Comparison of ENCODE assay signal across 14 cellular contexts in the genomic region with DNA sequence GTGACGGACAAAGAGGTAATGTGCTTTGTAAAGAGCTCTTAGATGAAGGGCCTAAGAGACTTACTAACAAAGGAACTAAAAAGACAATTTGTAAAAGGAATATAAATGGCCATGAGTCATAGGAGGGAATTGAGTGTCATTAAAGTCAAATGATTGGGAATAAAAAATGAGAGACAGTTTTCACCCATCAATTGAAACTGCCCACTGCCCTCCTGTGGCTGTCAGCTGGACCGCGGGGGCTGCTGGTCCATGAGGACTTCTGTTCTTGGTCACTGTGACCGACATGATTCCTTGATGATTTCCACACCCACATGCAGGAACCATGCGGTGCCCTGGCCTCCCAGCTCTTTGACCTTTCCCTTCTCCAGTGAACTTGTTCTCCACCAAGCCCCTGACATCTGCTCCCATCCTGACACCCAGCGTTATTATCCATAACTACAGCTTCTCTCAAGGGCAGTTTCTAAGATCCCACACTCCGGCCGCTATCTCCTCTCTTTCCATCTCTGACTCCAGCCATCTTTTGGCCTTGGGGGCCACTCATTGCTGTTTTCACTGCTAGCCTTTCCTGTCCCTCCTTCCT. TPM values are rescaled to one million over a fixed set of nuclear protein-coding genes. Genes with fewer than 3 reads are reported as not detected.
DNase-seq lines count a peak whose midpoint lies in the region; ATAC-seq, FAIRE-seq and TF ChIP-seq lines count a peak whose summit lies in the region.
"Had no signal": no experiment of that assay in that cellular context is flagged by ENCODE, and none has a peak within 500 bp of the region (broad histone marks: within the 10 kb centered on the region; RNA-seq: fewer than 3 reads in every experiment).

No MANE protein-coding gene starts in this region.

- POLR2A ChIA-PET in A549 (lab: Yijun Ruan, JAX) (no interaction called here), Panc1 (lab: Charles Lee) (interaction anchor here (0.7 kb wide), 1 partner anchor 24 kb away, joined by 5 read pairs; no protein-coding TSS in a partner anchor)

- peaks cover 8% of the 10 kb centered on the region for H3K36me3 Mint-ChIP-seq in activated naive CD4-positive, alpha-beta T cell treated with anti-CD3 and anti-CD28 coated beads, Interleukin-2, amount 10 ng/mL, durations not matched to agents 7 days and 5 days

- H3K27ac ChIP-seq in A549 (no peak overlapping the region), Panc1 (ENCODE audit: low read length) (no peak overlapping the region)
- H3K27ac ChIP-seq: lower lobe of right lung, spleen had no signal

- H3K4me1 ChIP-seq in A549 (peaks cover 9% of the 10 kb centered on the region), Panc1 (ENCODE audit: control insufficient read depth, insufficient read depth, low read length) (no peaks in the 10 kb centered on the region)

- no peaks in the 10 kb centered on the region for H3K27me3 Mint-ChIP-seq in activated naive CD4-positive, alpha-beta T cell treated with anti-CD3 and anti-CD28 coated beads, Interleukin-2, amount 10 ng/mL, durations not matched to agents 7 days and 5 days
- H3K27me3 Mint-ChIP-seq: stimulated activated naive CD8-positive, alpha-beta T cell treated with anti-CD3 and anti-CD28 coated beads, Interleukin-15, amount 100 ng/mL, for 72 hours had no signal

- no peaks in the 10 kb centered on the region; the same call in 1 of the 2 replicates for H3K36me3 ChIP-seq in Panc1 (ENCODE audit: control insufficient read depth, insufficient read depth, low read length)
- H3K36me3 ChIP-seq: lower lobe of right lung, spleen had no signal

- no peaks in the 10 kb centered on the region for H3K4me1 Mint-ChIP-seq in activated naive CD4-positive, alpha-beta T cell treated with anti-CD3 and anti-CD28 coated beads, Interleukin-2, amount 10 ng/mL, durations not matched to agents 7 days and 5 days
- H3K4me1 Mint-ChIP-seq: stimulated activated naive CD8-positive, alpha-beta T cell treated with anti-CD3 and anti-CD28 coated beads, Interleukin-15, amount 100 ng/mL, for 72 hours had no signal

- ATAC-seq in A549 = peak in 1 of 2 experiments; percentile 42; a peak in 3 of 6 replicates
- peak; percentile 17; the same call in 1 of the 2 replicates for ATAC-seq in Panc1
- no peak for ATAC-seq in GM18909 (IDR thresholded peaks at IDR 0.05; ENCODE audit: poor library complexity, unreplicated experiment)
- ATAC-seq in GM21360 (IDR thresholded peaks at IDR 0.05; ENCODE audit: unreplicated experiment) = no peak
- no peak for ATAC-seq in GM21390 (IDR thresholded peaks at IDR 0.05; ENCODE audit: unreplicated experiment)
- ATAC-seq: lower lobe of right lung; stimulated activated naive CD8-positive, alpha-beta T cell treated with anti-CD3 and anti-CD28 coated beads, Interleukin-15, amount 100 ng/mL, for 72 hours had no signal

- in situ Hi-C loops in Panc1 (cut with HindIII; ENCODE audit: low pct_unique_long_range_greater_than_20kb, low sequenced_read_pairs) = no loop called here

- BruUV-seq in Panc1 (replicated peaks; lab: Mats Ljungman, UMichigan) = no TSS peak

- no peak overlapping the region for H3K4me3 Mint-ChIP-seq in activated naive CD4-positive, alpha-beta T cell treated with anti-CD3 and anti-CD28 coated beads, Interleukin-2, amount 10 ng/mL, durations not matched to agents 7 days and 5 days
- H3K4me3 Mint-ChIP-seq: stimulated activated naive CD8-positive, alpha-beta T cell treated with anti-CD3 and anti-CD28 coated beads, Interleukin-15, amount 100 ng/mL, for 72 hours had no signal

- H3K4me2 ChIP-seq in A549 = no peak overlapping the region

- FAIRE-seq in A549 (lab: Jason Lieb, UNC) = no peak

- no peaks in the 10 kb centered on the region for H3K9me3 Mint-ChIP-seq in activated naive CD4-positive, alpha-beta T cell treated with anti-CD3 and anti-CD28 coated beads, Interleukin-2, amount 10 ng/mL, durations not matched to agents 7 days and 5 days
- H3K9me3 Mint-ChIP-seq: activated T-helper 2 cell treated with anti-CD3 and anti-CD28 coated beads, Interferon-gamma antibody, Interleukin-2, Interleukin-4, amounts not matched to agents 10 μg/mL and 5 μg/mL and 100 μg/mL, durations not matched to agents 14 hours and 24 hours and 36 hours; stimulated activated naive CD8-positive, alpha-beta T cell treated with anti-CD3 and anti-CD28 coated beads, Interleukin-15, amount 100 ng/mL, for 72 hours had no signal

- TF ChIP-seq RAD21 in A549 (conservative IDR thresholded peaks at IDR 0.05 in 1 of 2, IDR thresholded peaks at IDR 0.05 in 1 of 2) = peak; percentile 45 to 65; a peak in 4 of 5 replicates

- no peak for TF ChIP-seq EP300 in A549 (IDR thresholded peaks at IDR 0.05)

- intact Hi-C loops in Panc1 (cut with micrococcal nuclease; ENCODE audit: unreplicated experiment) = no loop called here

- no peak overlapping the region for H3K4me3 ChIP-seq in A549
- H3K4me3 ChIP-seq in Panc1 (ENCODE audit: low read depth in 2 of 2, low read length in 2 of 2) = no peak overlapping the region
- no peak overlapping the region for H3K4me3 ChIP-seq in fibroblast of villous mesenchyme (ENCODE audit: low read depth, low read length)
- H3K4me3 ChIP-seq: lower lobe of right lung, spleen had no signal

- CTCF ChIA-PET in A549 (lab: Yijun Ruan, JAX) (interaction anchor here (0.8 to 2.0 kb wide), 7 partner anchors 9 to 325 kb away, joined by 3 to 7 read pairs (median 3); a partner anchor contains a TSS), Panc1 (lab: Charles Lee) (no interaction called here)
- CTCF ChIA-PET in activated naive CD4-positive, alpha-beta T cell treated with anti-CD3 and anti-CD28 coated beads, Interleukin-2, amount 10 ng/mL, durations not matched to agents 7 days and 5 days (lab: Charles Lee) = no interaction called here

- H3K27ac Mint-ChIP-seq in activated naive CD4-positive, alpha-beta T cell treated with anti-CD3 and anti-CD28 coated beads, Interleukin-2, amount 10 ng/mL, durations not matched to agents 7 days and 5 days = no peak overlapping the region
- H3K27ac Mint-ChIP-seq: activated T-helper 2 cell treated with anti-CD3 and anti-CD28 coated beads, Interferon-gamma antibody, Interleukin-2, Interleukin-4, amounts not matched to agents 10 μg/mL and 5 μg/mL and 100 μg/mL, durations not matched to agents 14 hours and 24 hours and 36 hours; stimulated activated naive CD8-positive, alpha-beta T cell treated with anti-CD3 and anti-CD28 coated beads, Interleukin-15, amount 100 ng/mL, for 72 hours had no signal

- WGBS in A549 (ENCODE audit: missing lambda C conversion rate) = 88% methylated on average over 8 of the region's 8 CpGs

- H3K27me3 ChIP-seq in Panc1 (ENCODE audit: control insufficient read depth, insufficient read depth, low read length) = no peaks in the 10 kb centered on the region
- H3K27me3 ChIP-seq: spleen had no signal

- TF ChIP-seq POLR2A in A549 (IDR thresholded peaks at IDR 0.05; ENCODE audit: low read length) = no peak

- TF ChIP-seq CTCF in A549 (IDR thresholded peaks at IDR 0.05) = peak; percentile 30; the same call in 2 of the 3 replicates
- TF ChIP-seq CTCF in GM12873 (IDR thresholded peaks at IDR 0.05; ENCODE audit: insufficient read depth, low read depth, low read length, missing control alignments) = peak; percentile 32
- TF ChIP-seq CTCF in Panc1 (IDR thresholded peaks at IDR 0.05) = peak; percentile 47
- peak; percentile 21 for TF ChIP-seq CTCF in fibroblast of villous mesenchyme (IDR thresholded peaks at IDR 0.05; ENCODE audit: insufficient read depth, low read depth, low read length)

- H3K9me3 ChIP-seq in A549 (no peaks in the 10 kb centered on the region), Panc1 (ENCODE audit: control insufficient read depth, insufficient read depth, low read depth, low read length) (no peaks in the 10 kb centered on the region)
- H3K9me3 ChIP-seq: lower lobe of right lung, spleen had no signal

- peak in 1 of 2 experiments; percentile 48 for DNase-seq in A549 (ENCODE audit: low read depth in 1 of 2, low spot score in 1 of 2)
- DNase-seq in Panc1 (ENCODE audit: low read depth, low spot score) = no peak
- DNase-seq in fibroblast of villous mesenchyme (ENCODE audit: low read depth) = no peak
- no peak for DNase-seq in activated naive CD4-positive, alpha-beta T cell treated with anti-CD3 and anti-CD28 coated beads, Interleukin-2, amount 10 ng/mL, durations not matched to agents 7 days and 5 days
- DNase-seq: lower lobe of right lung; NCI-H2029; spleen; stimulated activated naive CD8-positive, alpha-beta T cell treated with anti-CD3 and anti-CD28 coated beads, Interleukin-15, amount 100 ng/mL, for 72 hours; T-helper 9 cell had no signal

TF ChIP-seq in A549, 52 proteins besides CTCF, POLR2A, EP300 and RAD21 (continues in another document):
- TF ChIP-seq, protein P1, sequence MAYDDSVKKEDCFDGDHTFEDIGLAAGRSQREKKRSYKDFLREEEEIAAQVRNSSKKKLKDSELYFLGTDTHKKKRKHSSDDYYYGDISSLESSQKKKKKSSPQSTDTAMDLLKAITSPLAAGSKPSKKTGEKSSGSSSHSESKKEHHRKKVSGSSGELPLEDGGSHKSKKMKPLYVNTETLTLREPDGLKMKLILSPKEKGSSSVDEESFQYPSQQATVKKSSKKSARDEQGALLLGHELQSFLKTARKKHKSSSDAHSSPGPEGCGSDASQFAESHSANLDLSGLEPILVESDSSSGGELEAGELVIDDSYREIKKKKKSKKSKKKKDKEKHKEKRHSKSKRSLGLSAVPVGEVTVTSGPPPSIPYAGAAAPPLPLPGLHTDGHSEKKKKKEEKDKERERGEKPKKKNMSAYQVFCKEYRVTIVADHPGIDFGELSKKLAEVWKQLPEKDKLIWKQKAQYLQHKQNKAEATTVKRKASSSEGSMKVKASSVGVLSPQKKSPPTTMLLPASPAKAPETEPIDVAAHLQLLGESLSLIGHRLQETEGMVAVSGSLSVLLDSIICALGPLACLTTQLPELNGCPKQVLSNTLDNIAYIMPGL (CRISPR knock-in tag; IDR thresholded peaks at IDR 0.05; ENCODE audit: borderline replicate concordance) = no peak
- TF ChIP-seq CEBPB (IDR thresholded peaks at IDR 0.05) (no peak), SMC3 (IDR thresholded peaks at IDR 0.05) (0 out of 3 replicates have a peak, but pooled peaks have one; percentile 21), SREBF2 (IDR thresholded peaks at IDR 0.05) (no peak), FOSL2 (IDR thresholded peaks at IDR 0.05) (no peak), FOSL2 (CRISPR knock-in tag; IDR thresholded peaks at IDR 0.05) (peak; percentile 10; the same call in 1 of the 2 replicates), GATA3 (IDR thresholded peaks at IDR 0.05; ENCODE audit: borderline replicate concordance) (no peak), TP53 (CRISPR knock-in tag; IDR thresholded peaks at IDR 0.05) (no peak), HOXB13 (CRISPR knock-in tag; IDR thresholded peaks at IDR 0.05; ENCODE audit: low read depth) (no peak), FOSB (CRISPR knock-in tag; IDR thresholded peaks at IDR 0.05) (no peak)

RNA-seq across cellular contexts. Expression of a gene that starts 48.4 kb away (rescaled TPM):
- polyA plus RNA-seq in A549 (2011; rRNA removed) = 238 and 298 TPM in 2 replicates
- 126 and 130 TPM in 2 replicates for polyA plus RNA-seq in A549 (2012; cell fraction: cytosol; rRNA removed)
- 30.4 and 51.6 TPM in 2 replicates for polyA plus RNA-seq in A549 (2012; cell fraction: nucleus; rRNA removed)
- 202 to 224 TPM (median 210 TPM) in 3 replicates for polyA plus RNA-seq in A549 (2017; fragmentation: RNase III; extraction: RNeasy Plus Mini Kit Qiagen cat#74134 plus additional on column Dnase treatment)
- polyA minus RNA-seq in A549 (2011; rRNA and poly(A)+ RNA removed) = 23.0 and 25.4 TPM in 2 replicates
- total RNA-seq in Panc1 (2021; ENCODE audit: unreplicated experiment) = 132 TPM
- 87.3 TPM for polyA plus RNA-seq in Panc1 (2012; ENCODE audit: insufficient read length)
- total RNA-seq in fibroblast of villous mesenchyme = 295 and 302 TPM in 2 replicates
